ENCODE assay signal across 13 cellular contexts in genomic region chr2:39523308-39524044, GRCh38.
DNase-seq lines count a peak whose midpoint lies in the region; ATAC-seq, FAIRE-seq and TF ChIP-seq lines count a peak whose summit lies in the region.
"Had no signal": no experiment of that assay in that cellular context is flagged by ENCODE, and none has a peak within 500 bp of the region (broad histone marks: within the 10 kb centered on the region; RNA-seq: fewer than 3 reads in every experiment).

No MANE protein-coding gene starts in this region.

- TF ChIP-seq CTCF in RWPE2 (IDR thresholded peaks at IDR 0.05; ENCODE audit: poor library complexity, severe bottlenecking) = no peak
- TF ChIP-seq CTCF in epithelial cell of proximal tubule (conservative IDR thresholded peaks at IDR 0.05; ENCODE audit: low read depth, low read length) = no peak
- no peak for TF ChIP-seq CTCF in osteocyte (IDR thresholded peaks at IDR 0.05)

- peaks cover 36% of the 10 kb centered on the region for H3K4me1 Mint-ChIP-seq in osteocyte (ENCODE audit: unreplicated experiment)

- H3K4me3 ChIP-seq in RWPE2 (ENCODE audit: severe bottlenecking) (no peak overlapping the region), epithelial cell of proximal tubule (ENCODE audit: low read depth, low read length) (no peak overlapping the region)
- H3K4me3 ChIP-seq: esophagus squamous epithelium had no signal

- H3K27ac Mint-ChIP-seq in osteocyte (ENCODE audit: unreplicated experiment) = peak overlapping the region; percentile 95
- H3K27ac Mint-ChIP-seq: activated naive CD4-positive, alpha-beta T cell treated with anti-CD3 and anti-CD28 coated beads, Interleukin-2, amount 50 U/mL, for 72 hours had no signal

- no peak for FAIRE-seq in GM12891 (lab: Jason Lieb, UNC)

- ATAC-seq in RWPE2 (ENCODE audit: low read depth) (peak; percentile 99), left lobe of liver (no peak), HG02798 (IDR thresholded peaks at IDR 0.05; ENCODE audit: poor library complexity, unreplicated experiment) (no peak)
- ATAC-seq: activated CD4-positive, CD25-positive, alpha-beta regulatory T cell treated with anti-CD3 and anti-CD28 coated beads, Interleukin-2, amount 50 U/mL, for 24 hours had no signal

- no peaks in the 10 kb centered on the region for H3K36me3 ChIP-seq in RWPE2 (ENCODE audit: low read depth)
- H3K36me3 ChIP-seq: esophagus squamous epithelium had no signal

- no peaks in the 10 kb centered on the region for H3K9me3 Mint-ChIP-seq in osteocyte (ENCODE audit: unreplicated experiment)

- no peaks in the 10 kb centered on the region for H3K27me3 Mint-ChIP-seq in osteocyte (ENCODE audit: unreplicated experiment)

- H3K27ac ChIP-seq in RWPE2 (ENCODE audit: poor library complexity, severe bottlenecking) = peak overlapping the region; percentile 94
- H3K27ac ChIP-seq: esophagus squamous epithelium had no signal

- TF ChIP-seq POLR2A in GM12891 (IDR thresholded peaks at IDR 0.05; ENCODE audit: low read depth, low read length) = no peak

- no peaks in the 10 kb centered on the region for H3K27me3 ChIP-seq in RWPE2 (ENCODE audit: insufficient read depth, poor library complexity, severe bottlenecking)
- H3K27me3 ChIP-seq: esophagus squamous epithelium had no signal

- H3K9me3 ChIP-seq in RWPE2 (ENCODE audit: severe bottlenecking) = peaks cover 6% of the 10 kb centered on the region

- H3K4me3 Mint-ChIP-seq in osteocyte (ENCODE audit: unreplicated experiment) = no peak overlapping the region

- peaks cover 25% of the 10 kb centered on the region for H3K4me1 ChIP-seq in RWPE2 (ENCODE audit: insufficient read depth, poor library complexity, severe bottlenecking)

- DNase-seq in GM12891 (ENCODE audit: insufficient read length, low spot score) (no peak), RWPE2 (ENCODE audit: low spot score) (no peak), epithelial cell of proximal tubule (ENCODE audit: low read depth) (peak; percentile 87), osteocyte (ENCODE audit: extremely low spot score, unreplicated experiment) (no peak), NCI-H2107 treated with DMSO at 0.1 percent for 48 hours (lab: John Stamatoyannopoulos, UW; ENCODE audit: unreplicated experiment) (no peak), left lobe of liver (ENCODE audit: low spot score) (no peak)
- no peak for DNase-seq in activated CD4-positive, alpha-beta T cell treated with anti-CD3 and anti-CD28 coated beads for 1 hour
- DNase-seq: esophagus squamous epithelium; GDM1; stimulated activated CD4-positive, alpha-beta T cell treated with anti-CD3 and anti-CD28 coated beads, Interleukin-2, amount 100 ng/mL, for 24 hours had no signal

- no peaks in the 10 kb centered on the region for H3K36me3 Mint-ChIP-seq in osteocyte (ENCODE audit: unreplicated experiment)

TF ChIP-seq in GM12891, 5 proteins besides CTCF, POLR2A, EP300 and RAD21:
- no peak for TF ChIP-seq POU2F2 (IDR thresholded peaks at IDR 0.05; ENCODE audit: low read depth, low read length)
- 0 out of 2 replicates have a peak, but pooled peaks have one; percentile 7 for TF ChIP-seq SPI1 (IDR thresholded peaks at IDR 0.05; ENCODE audit: low read depth, low read length)
